In genomic region chr4:8703401-8703696, GRCh38 we compare ENCODE assay signal across 19 cellular contexts.
"Had no signal": no experiment of that assay in that cellular context is flagged by ENCODE, and none has a peak within 500 bp of the region (broad histone marks: within the 10 kb centered on the region; RNA-seq: fewer than 3 reads in every experiment).

No MANE protein-coding gene starts in this region.

- H3K4me3 ChIP-seq: ascending aorta, body of pancreas, K562, SJSA1 had no signal

- H3K9me3 Mint-ChIP-seq: T-helper 2 cell treated with Interferon-gamma antibody and Interleukin-4, amounts not matched to agents 5 μg/mL and 100 μg/mL, for 36 hours had no signal

- DNase-seq: activated CD4-positive, alpha-beta T cell treated with anti-CD3 and anti-CD28 coated beads for 48 hours; activated CD4-positive, alpha-beta T cell treated with anti-CD3 and anti-CD28 coated beads, Interleukin-2, amount 50 U/mL, for 4 hours; activated CD4-positive, CD25-positive, alpha-beta regulatory T cell treated with anti-CD3 and anti-CD28 coated beads, Interleukin-2, amount 50 U/mL, for 72 hours; activated CD8-positive, alpha-beta T cell treated with anti-CD3 and anti-CD28 coated beads, Interleukin-2, amount 10 ng/mL, durations not matched to agents 7 days and 5 days; activated naive CD4-positive, alpha-beta T cell treated with anti-CD3 and anti-CD28 coated beads, Interleukin-2, amount 50 U/mL, for 16 hours; activated T-cell treated with anti-CD3 and anti-CD28 coated beads, Interleukin-2, amount 50 U/mL, for 1 hour; Karpas-422; NCI-H146; NCI-H187 treated with DMSO at 0.1 percent for 48 hours; NCI-H2081 treated with DMSO at 0.1 percent for 48 hours; NCI-H446; NCI-H524; SHP77; SW 1271 had no signal

- H3K4me3 Mint-ChIP-seq: activated CD8-positive, alpha-beta T cell treated with anti-CD3 and anti-CD28 coated beads, Interleukin-2, amount 10 ng/mL, durations not matched to agents 7 days and 5 days; T-helper 2 cell treated with Interferon-gamma antibody and Interleukin-4, amounts not matched to agents 5 μg/mL and 100 μg/mL, for 36 hours had no signal

- H3K27ac ChIP-seq: ascending aorta, body of pancreas, SJSA1 had no signal

- H3K27ac Mint-ChIP-seq: activated CD8-positive, alpha-beta T cell treated with anti-CD3 and anti-CD28 coated beads, Interleukin-2, amount 10 ng/mL, durations not matched to agents 7 days and 5 days; T-helper 2 cell treated with Interferon-gamma antibody and Interleukin-4, amounts not matched to agents 5 μg/mL and 100 μg/mL, for 36 hours had no signal
